In genomic region chr14:99035712-99036593, GRCh38 we compare ENCODE assay signal across 9 cellular contexts.
DNase-seq lines count a peak whose midpoint lies in the region; ATAC-seq, FAIRE-seq and TF ChIP-seq lines count a peak whose summit lies in the region.
"Had no signal": no experiment of that assay in that cellular context is flagged by ENCODE, and none has a peak within 500 bp of the region (broad histone marks: within the 10 kb centered on the region; RNA-seq: fewer than 3 reads in every experiment).

No MANE protein-coding gene starts in this region.

- H3K27me3 Mint-ChIP-seq in T-helper 17 cell, result peaks cover 10% of the 10 kb centered on the region
- H3K27me3 Mint-ChIP-seq: activated naive CD8-positive, alpha-beta T cell had no signal

- TF ChIP-seq CTCF in bronchial epithelial cell (IDR thresholded peaks at IDR 0.05; ENCODE audit: insufficient read depth, low read length, severe bottlenecking), result no peak

- no peaks in the 10 kb centered on the region for H3K36me3 Mint-ChIP-seq in T-helper 17 cell (ENCODE audit: low read depth)
- H3K36me3 Mint-ChIP-seq: activated naive CD8-positive, alpha-beta T cell had no signal

- FAIRE-seq in bronchial epithelial cell (lab: Jason Lieb, UNC), result peak; percentile 40

- no peaks in the 10 kb centered on the region for H3K4me1 Mint-ChIP-seq in T-helper 17 cell

- no peaks in the 10 kb centered on the region for H3K36me3 ChIP-seq in bronchial epithelial cell (ENCODE audit: control insufficient read depth, insufficient read depth, low read length)

- H3K27ac Mint-ChIP-seq in T-helper 17 cell, result no peak overlapping the region
- H3K27ac Mint-ChIP-seq: activated naive CD8-positive, alpha-beta T cell had no signal

- H3K4me3 ChIP-seq in bronchial epithelial cell (ENCODE audit: low read depth, low read length), result no peak overlapping the region

- peak; percentile 92 for DNase-seq in HPDE6-E6E7 (ENCODE audit: extremely low spot score)
- DNase-seq in bronchial epithelial cell (ENCODE audit: low read depth), result peak; percentile 91
- peak; percentile 89 for DNase-seq in kidney glomerular epithelial cell (lab: John Stamatoyannopoulos, UW)
- peak in 28 of 49 donors; percentile 7 to 62 (median 36) for DNase-seq in substantia nigra (lab: John Stamatoyannopoulos, UW)
- no peak for DNase-seq in NCI-H2196 (lab: John Stamatoyannopoulos, UW; ENCODE audit: unreplicated experiment)
- no peak for DNase-seq in T-helper 17 cell
- DNase-seq in NCI-H524 (lab: John Stamatoyannopoulos, UW), result no peak
- no peak for DNase-seq in NCI-H345 (lab: John Stamatoyannopoulos, UW)

- H3K4me3 Mint-ChIP-seq in T-helper 17 cell, result no peak overlapping the region
- H3K4me3 Mint-ChIP-seq: activated naive CD8-positive, alpha-beta T cell had no signal

- peak overlapping the region; percentile 61 for H3K27ac ChIP-seq in substantia nigra (ENCODE audit: low read depth, low read length, poor library complexity, severe bottlenecking)

- no peaks in the 10 kb centered on the region for H3K27me3 ChIP-seq in bronchial epithelial cell (ENCODE audit: control insufficient read depth, insufficient read depth, low read length)

- H3K9me3 ChIP-seq in T-helper 17 cell (ENCODE audit: control insufficient read depth, low read length, poor library complexity, severe bottlenecking), result no peaks in the 10 kb centered on the region

- ATAC-seq in T-helper 17 cell, result no peak

Comparison
In these comparisons a context has a peak if more than half of its experiments do, and no peak if none do; other contexts are left out.
1. DNase-seq: peak in HPDE6-E6E7 (single experiment), bronchial epithelial cell (single experiment), kidney glomerular epithelial cell (single experiment) and substantia nigra (28 of 49); none in NCI-H2196 (single experiment), T-helper 17 cell (0 of 3), NCI-H524 (0 of 2) and NCI-H345 (single experiment).